8 cellular contexts compared by ENCODE assay signal in the genomic region with DNA sequence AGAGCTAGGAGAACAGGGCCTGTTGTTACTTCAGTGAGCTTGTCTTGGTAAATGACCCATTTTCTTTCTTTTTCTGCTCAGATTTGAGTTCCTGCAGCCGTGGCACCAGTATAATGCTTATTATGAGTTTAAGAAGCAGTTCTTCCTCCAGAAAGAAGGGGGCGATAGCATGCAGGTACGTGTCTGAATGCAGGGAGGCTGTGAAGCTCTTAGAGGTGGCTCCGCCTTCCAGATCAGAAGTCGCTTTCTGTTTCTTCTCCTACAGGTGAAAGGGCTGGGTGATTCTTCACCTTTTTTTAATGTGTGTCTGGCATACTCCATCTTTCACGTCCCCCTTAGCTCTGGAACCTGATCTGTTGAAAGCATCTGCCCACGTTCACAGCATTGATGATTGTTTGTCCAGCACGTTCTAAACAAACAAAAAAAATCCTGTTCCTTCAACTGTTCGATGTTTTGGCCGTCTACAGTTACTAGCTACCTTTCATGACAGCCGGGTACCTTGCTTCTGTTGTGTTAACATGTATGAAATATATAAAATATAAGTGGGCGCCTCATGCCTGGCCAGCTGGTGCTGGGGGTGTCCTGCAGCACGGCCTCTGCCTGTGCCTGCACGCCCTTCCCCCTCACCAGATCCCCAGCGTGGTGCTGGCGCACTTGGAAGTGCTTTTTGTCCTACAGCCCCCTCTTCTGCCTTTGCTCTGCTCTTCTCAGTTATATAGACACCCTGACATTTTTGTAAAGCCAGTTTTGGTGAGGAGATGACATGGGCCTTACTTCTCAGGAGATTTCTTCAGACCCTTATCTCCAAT. TPM values are rescaled to one million over a fixed set of nuclear protein-coding genes. Genes with fewer than 3 reads are reported as not detected.
DNase-seq lines count a peak whose midpoint lies in the region; ATAC-seq and TF ChIP-seq lines count a peak whose summit lies in the region.

No MANE protein-coding gene starts in this region.

- no peak for ATAC-seq in HG03457 (IDR thresholded peaks at IDR 0.05; ENCODE audit: unreplicated experiment)

- TF ChIP-seq CTCF in kidney epithelial cell (IDR thresholded peaks at IDR 0.05; ENCODE audit: insufficient read depth, low read length, poor library complexity, severe bottlenecking): peak; percentile 46

- peaks cover 4% of the 10 kb centered on the region for H3K36me3 ChIP-seq in kidney epithelial cell (ENCODE audit: control insufficient read depth, insufficient read depth, low read length)

- no peak overlapping the region for H3K4me3 ChIP-seq in kidney epithelial cell (ENCODE audit: low read depth, low read length)

- H3K27me3 ChIP-seq in kidney epithelial cell (ENCODE audit: control insufficient read depth, insufficient read depth, low read length): no peaks in the 10 kb centered on the region

- DNase-seq in A172 (ENCODE audit: low spot score) (peak; percentile 42), EH (ENCODE audit: low read depth) (peak; percentile 34), NAMALWA (ENCODE audit: low spot score) (peak; percentile 71), kidney epithelial cell (ENCODE audit: low read depth) (no peak), medulla oblongata (ENCODE audit: extremely low spot score) (no peak), UCSD-AML1 (lab: John Stamatoyannopoulos, UW; ENCODE audit: unreplicated experiment) (no peak)
- DNase-seq in activated CD4-positive, alpha-beta T cell treated with anti-CD3 and anti-CD28 coated beads, Interleukin-2, amount 50 U/mL, for 48 hours: peak; percentile 23 to 33

RNA-seq across cellular contexts. Expression of gene SFSWAP, which starts 44.6 kb away (rescaled TPM):
- 21.9 and 30.1 TPM in 2 replicates for total RNA-seq in A172 (2014; rRNA removed; shearing (Covaris generic))
- 27.7 and 31.4 TPM in 2 replicates for total RNA-seq in kidney epithelial cell

Comparison
In these comparisons a context has a peak if more than half of its experiments do, and no peak if none do; other contexts are left out.
1. DNase-seq: peak in A172 (single experiment), EH (single experiment), NAMALWA (single experiment) and activated CD4-positive, alpha-beta T cell treated with anti-CD3 and anti-CD28 coated beads, Interleukin-2, amount 50 U/mL, for 48 hours (2 of 2); none in kidney epithelial cell (single experiment), medulla oblongata (single experiment) and UCSD-AML1 (single experiment).